In the genomic region with DNA sequence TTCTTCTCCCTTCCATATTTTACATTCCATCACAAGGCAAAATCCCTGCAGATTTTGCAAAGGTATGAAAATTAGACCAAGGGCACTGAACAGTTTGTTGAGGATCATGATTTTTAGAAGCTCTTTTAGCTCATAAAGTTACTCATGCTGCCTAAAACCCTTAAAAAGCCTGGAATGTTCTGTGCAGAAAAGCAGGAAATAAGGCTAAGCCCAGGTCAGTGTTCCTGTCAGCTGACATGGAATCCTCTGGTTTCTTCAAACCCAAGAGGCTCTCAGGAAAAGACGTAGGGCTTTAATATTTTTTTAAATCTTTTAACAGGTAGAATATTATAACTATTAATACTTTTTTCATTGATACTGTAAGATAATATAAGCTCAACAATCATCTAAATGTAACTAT, we compare ENCODE assay signal across 13 cellular contexts.
"Had no signal": no experiment of that assay in that cellular context is flagged by ENCODE, and none has a peak within 500 bp of the region (broad histone marks: within the 10 kb centered on the region; RNA-seq: fewer than 3 reads in every experiment).

No MANE protein-coding gene starts in this region.

- H3K9me3 ChIP-seq: right atrium auricular region had no signal

- ATAC-seq: naive thymus-derived CD4-positive, alpha-beta T cell; stimulated activated memory B cell treated with anti-CD40 and anti-IgM and Interleukin-4, amounts not matched to agents 10 μg/mL and 1 μg/mL and 100 μg/mL, for 72 hours had no signal

- H3K27me3 ChIP-seq: right atrium auricular region had no signal

- H3K4me3 ChIP-seq: lung, right atrium auricular region had no signal

- H3K9me3 Mint-ChIP-seq: activated CD4-positive, alpha-beta T cell treated with anti-CD3 and anti-CD28 coated beads, Interleukin-2, amount 10 ng/mL, durations not matched to agents 7 days and 5 days; activated naive CD4-positive, alpha-beta T cell treated with anti-CD3 and anti-CD28 coated beads, Interleukin-2, amount 50 U/mL, for 24 hours; activated T-helper 2 cell treated with anti-CD3 and anti-CD28 coated beads, Interferon-gamma antibody, Interleukin-2, Interleukin-4, amounts not matched to agents 10 μg/mL and 5 μg/mL and 100 μg/mL, durations not matched to agents 14 hours and 24 hours and 36 hours; stimulated activated memory B cell treated with anti-CD40 and anti-IgM and Interleukin-4, amounts not matched to agents 10 μg/mL and 1 μg/mL and 100 μg/mL, for 72 hours; type B pancreatic cell had no signal

- H3K27ac Mint-ChIP-seq: activated CD4-positive, alpha-beta T cell treated with anti-CD3 and anti-CD28 coated beads, Interleukin-2, amount 10 ng/mL, durations not matched to agents 7 days and 5 days; activated T-helper 2 cell treated with anti-CD3 and anti-CD28 coated beads, Interferon-gamma antibody, Interleukin-2, Interleukin-4, amounts not matched to agents 10 μg/mL and 5 μg/mL and 100 μg/mL, durations not matched to agents 14 hours and 24 hours and 36 hours; naive thymus-derived CD4-positive, alpha-beta T cell; stimulated activated memory B cell treated with anti-CD40 and anti-IgM and Interleukin-4, amounts not matched to agents 10 μg/mL and 1 μg/mL and 100 μg/mL, for 72 hours; type B pancreatic cell had no signal

- H3K27me3 Mint-ChIP-seq: activated CD4-positive, alpha-beta T cell treated with anti-CD3 and anti-CD28 coated beads, Interleukin-2, amount 10 ng/mL, durations not matched to agents 7 days and 5 days; activated naive CD4-positive, alpha-beta T cell treated with anti-CD3 and anti-CD28 coated beads, Interleukin-2, amount 50 U/mL, for 24 hours; naive thymus-derived CD4-positive, alpha-beta T cell; stimulated activated memory B cell treated with anti-CD40 and anti-IgM and Interleukin-4, amounts not matched to agents 10 μg/mL and 1 μg/mL and 100 μg/mL, for 72 hours; type B pancreatic cell had no signal

- DNase-seq: activated CD4-positive, alpha-beta T cell treated with anti-CD3 and anti-CD28 coated beads, Interleukin-2, amount 10 ng/mL, durations not matched to agents 7 days and 5 days; activated CD4-positive, CD25-positive, alpha-beta regulatory T cell; foreskin melanocyte; kidney glomerular epithelial cell; naive thymus-derived CD4-positive, alpha-beta T cell; stimulated activated CD4-positive, alpha-beta T cell treated with anti-CD3 and anti-CD28 coated beads, Interleukin-1b, Interleukin-23, amount 100 ng/mL, for 48 hours; T-helper 2 cell had no signal

- H3K4me3 Mint-ChIP-seq: activated CD4-positive, alpha-beta T cell treated with anti-CD3 and anti-CD28 coated beads, Interleukin-2, amount 10 ng/mL, durations not matched to agents 7 days and 5 days; stimulated activated memory B cell treated with anti-CD40 and anti-IgM and Interleukin-4, amounts not matched to agents 10 μg/mL and 1 μg/mL and 100 μg/mL, for 72 hours; type B pancreatic cell had no signal
